In genomic region chr4:153274967-153275366, GRCh38 we compare ENCODE assay signal across 28 cellular contexts.
DNase-seq lines count a peak whose midpoint lies in the region; ATAC-seq and TF ChIP-seq lines count a peak whose summit lies in the region.
"Had no signal": no experiment of that assay in that cellular context is flagged by ENCODE, and none has a peak within 500 bp of the region (broad histone marks: within the 10 kb centered on the region; RNA-seq: fewer than 3 reads in every experiment).

No MANE protein-coding gene starts in this region.

- peaks cover 11% of the 10 kb centered on the region; the same call in 2 of the 3 replicates for H3K36me3 Mint-ChIP-seq in GM23338 (ENCODE audit: low read depth)
- no peaks in the 10 kb centered on the region for H3K36me3 Mint-ChIP-seq in WTC11
- H3K36me3 Mint-ChIP-seq: activated naive CD4-positive, alpha-beta T cell treated with anti-CD3 and anti-CD28 coated beads, Interleukin-2, amount 50 U/mL, for 24 hours had no signal

- no peaks in the 10 kb centered on the region; the same call in 1 of the 2 replicates for H3F3A ChIP-seq in GM23338 (replicated peaks; ENCODE audit: low read depth)

- H3K4me2 ChIP-seq in GM23338 = peak overlapping the region; percentile 62
- H3K4me2 ChIP-seq: BLaER1, PC-9 had no signal

- no peak overlapping the region for H3K4me3 ChIP-seq in GM23338
- H3K4me3 ChIP-seq: BLaER1, GM23248, MG63, PC-9 had no signal

- no peaks in the 10 kb centered on the region for H3K9me2 ChIP-seq in GM23338 (ENCODE audit: insufficient read depth)

- H2AFZ ChIP-seq in GM23338 = no peak overlapping the region
- H2AFZ ChIP-seq: GM23248, PC-9 had no signal

- CTCF ChIA-PET in WTC11 (lab: Charles Lee) = no interaction called here

- peaks cover 26% of the 10 kb centered on the region for H3K79me2 ChIP-seq in GM23338 (replicated peaks; ENCODE audit: insufficient read depth)

- peaks cover 39% of the 10 kb centered on the region for H3K4me1 ChIP-seq in GM23338 (ENCODE audit: insufficient read depth)
- H3K4me1 ChIP-seq: BLaER1 had no signal

- H3K27ac Mint-ChIP-seq in GM23338 (no peak overlapping the region), WTC11 (peak overlapping the region; percentile 74)
- H3K27ac Mint-ChIP-seq: activated naive CD4-positive, alpha-beta T cell treated with anti-CD3 and anti-CD28 coated beads, Interleukin-2, amount 50 U/mL, for 24 hours; activated T-helper 1 cell treated with anti-CD3 and anti-CD28 coated beads, Interleukin-12 subunit alpha, Interleukin-12 subunit beta, Interleukin-2, Interleukin-4 antibody, amounts not matched to agents 30 ng/mL and 10 ng/mL and 1 ng/mL, durations not matched to agents 14 hours and 24 hours and 36 hours; dendritic cell treated with granulocyte-macrophage colony-stimulating factor and Interleukin-4, amounts not matched to agents 40 ng/mL and 50 ng/mL, for 4 days; progenitor cell of endocrine pancreas had no signal

- H3K9me3 Mint-ChIP-seq in GM23338 (no peaks in the 10 kb centered on the region), WTC11 (no peaks in the 10 kb centered on the region)
- H3K9me3 Mint-ChIP-seq: activated naive CD4-positive, alpha-beta T cell treated with anti-CD3 and anti-CD28 coated beads, Interleukin-2, amount 50 U/mL, for 24 hours; activated T-helper 1 cell treated with anti-CD3 and anti-CD28 coated beads, Interleukin-12 subunit alpha, Interleukin-12 subunit beta, Interleukin-2, Interleukin-4 antibody, amounts not matched to agents 30 ng/mL and 10 ng/mL and 1 ng/mL, durations not matched to agents 14 hours and 24 hours and 36 hours; dendritic cell treated with granulocyte-macrophage colony-stimulating factor and Interleukin-4, amounts not matched to agents 40 ng/mL and 50 ng/mL, for 4 days had no signal

- H3K36me3 ChIP-seq in GM23338 (ENCODE audit: insufficient read depth) = peaks cover 14% of the 10 kb centered on the region
- H3K36me3 ChIP-seq: BLaER1, MG63 had no signal

- ATAC-seq in GM23338 (no peak), WTC11 (no peak), left lobe of liver (peak; percentile 79), GM21381 (IDR thresholded peaks at IDR 0.05; ENCODE audit: unreplicated experiment) (no peak)

- H3K27me3 Mint-ChIP-seq in GM23338 (ENCODE audit: insufficient read depth, low read depth, poor library complexity) (peaks cover 2% of the 10 kb centered on the region), WTC11 (ENCODE audit: low read depth) (no peaks in the 10 kb centered on the region)
- H3K27me3 Mint-ChIP-seq: activated naive CD4-positive, alpha-beta T cell treated with anti-CD3 and anti-CD28 coated beads, Interleukin-2, amount 50 U/mL, for 24 hours; dendritic cell treated with granulocyte-macrophage colony-stimulating factor and Interleukin-4, amounts not matched to agents 40 ng/mL and 50 ng/mL, for 4 days; progenitor cell of endocrine pancreas had no signal

- H3K27me3 ChIP-seq in GM23338 (ENCODE audit: insufficient read depth) = no peaks in the 10 kb centered on the region
- H3K27me3 ChIP-seq: BLaER1, MG63 had no signal

- H3K4me3 Mint-ChIP-seq in GM23338 (no peak overlapping the region), WTC11 (no peak overlapping the region)
- H3K4me3 Mint-ChIP-seq: activated naive CD4-positive, alpha-beta T cell treated with anti-CD3 and anti-CD28 coated beads, Interleukin-2, amount 50 U/mL, for 24 hours; activated T-helper 1 cell treated with anti-CD3 and anti-CD28 coated beads, Interleukin-12 subunit alpha, Interleukin-12 subunit beta, Interleukin-2, Interleukin-4 antibody, amounts not matched to agents 30 ng/mL and 10 ng/mL and 1 ng/mL, durations not matched to agents 14 hours and 24 hours and 36 hours; dendritic cell treated with granulocyte-macrophage colony-stimulating factor and Interleukin-4, amounts not matched to agents 40 ng/mL and 50 ng/mL, for 4 days had no signal

- H4K20me1 ChIP-seq in GM23338 (replicated peaks; ENCODE audit: insufficient read depth) = 0 out of 2 replicates have a peak, but pooled peaks cover 3% of the 10 kb centered on the region
- H4K20me1 ChIP-seq: BLaER1 had no signal

- H3K27ac ChIP-seq in GM23338 (ENCODE audit: low read depth) (no peak overlapping the region), epithelial cell of prostate (no peak overlapping the region)
- H3K27ac ChIP-seq: BLaER1, GM23248, PC-9, VCaP had no signal

- POLR2A ChIA-PET in WTC11 (lab: Charles Lee) = no interaction called here

- H3K4me1 Mint-ChIP-seq in GM23338 = peaks cover 43% of the 10 kb centered on the region
- H3K4me1 Mint-ChIP-seq in WTC11 = peaks cover 39% of the 10 kb centered on the region

- TF ChIP-seq CTCF in GM23338 (conservative IDR thresholded peaks at IDR 0.05; ENCODE audit: low read depth in 2 of 2) (no peak), WTC11 (IDR thresholded peaks at IDR 0.05) (no peak)

- DNase-seq in GM23338 (ENCODE audit: low spot score) (no peak), WTC11 (ENCODE audit: low spot score) (no peak), epithelial cell of prostate (ENCODE audit: low read depth, low spot score) (peak; percentile 48), left lobe of liver (ENCODE audit: low spot score) (no peak), GDM1 (lab: John Stamatoyannopoulos, UW) (no peak)
- no peak for DNase-seq in activated effector memory CD4-positive, alpha-beta T cell treated with Interleukin-2 at 50 U/mL for 16 hours
- no peak for DNase-seq in activated T-cell treated with anti-CD3 and anti-CD28 coated beads, Interleukin-2, amount 50 U/mL, for 1 hour
- DNase-seq: activated CD4-positive, alpha-beta T cell treated with anti-CD3 and anti-CD28 coated beads, Interleukin-2, amount 50 U/mL, for 1 hour; anterior cingulate cortex; caudate nucleus; GM23248; hypothalamus; mesenchymal stem cell; MG63; NCI-H1105 treated with DMSO at 0.1 percent for 48 hours; NCI-H1930; NCI-H526 treated with DMSO at 0.1 percent for 48 hours; PC-9; SHP77 treated with DMSO at 0.1 percent for 48 hours; stimulated activated CD4-positive, alpha-beta T cell treated with anti-CD3 and anti-CD28 coated beads, Interleukin-15, amount 100 ng/mL, for 24 hours; stimulated activated naive CD4-positive, alpha-beta T cell had no signal

TF ChIP-seq in GM23338, 12 proteins besides CTCF, POLR2A, EP300 and RAD21 (continues in another document):
- TF ChIP-seq EZH2 (IDR thresholded peaks at IDR 0.05; ENCODE audit: low read depth, unreplicated experiment) (no peak), POLR2AphosphoS5 (IDR thresholded peaks at IDR 0.05; ENCODE audit: low read depth) (no peak), STAT1 (IDR thresholded peaks at IDR 0.05; ENCODE audit: unreplicated experiment) (no peak), ZNF331 (CRISPR knock-in tag; IDR thresholded peaks at IDR 0.05; ENCODE audit: low read depth) (no peak), NANOG (IDR thresholded peaks at IDR 0.05; ENCODE audit: borderline replicate concordance) (no peak), ZNF114 (CRISPR knock-in tag; IDR thresholded peaks at IDR 0.05) (no peak), ETS1 (IDR thresholded peaks at IDR 0.05) (no peak), JUNB (IDR thresholded peaks at IDR 0.05; ENCODE audit: unreplicated experiment) (no peak), EZH2phosphoT487 (IDR thresholded peaks at IDR 0.05; ENCODE audit: unreplicated experiment) (no peak)

TF ChIP-seq in WTC11, 78 proteins besides CTCF, POLR2A, EP300 and RAD21 (continues in another document):
- TF ChIP-seq JUN (CRISPR knock-in tag; IDR thresholded peaks at IDR 0.05) (no peak), FOXJ3 (CRISPR knock-in tag; IDR thresholded peaks at IDR 0.05; ENCODE audit: borderline replicate concordance) (no peak), ZMAT4 (CRISPR knock-in tag; IDR thresholded peaks at IDR 0.05) (no peak), FOXP4 (CRISPR knock-in tag; IDR thresholded peaks at IDR 0.05) (no peak), ZNF671 (CRISPR knock-in tag; IDR thresholded peaks at IDR 0.05) (no peak), ZNF138 (CRISPR knock-in tag; conservative IDR thresholded peaks at IDR 0.05) (no peak), ZNF121 (CRISPR knock-in tag; IDR thresholded peaks at IDR 0.05) (no peak), USF1 (CRISPR knock-in tag; IDR thresholded peaks at IDR 0.05) (no peak), ZNF512 (CRISPR knock-in tag; IDR thresholded peaks at IDR 0.05; ENCODE audit: borderline replicate concordance) (no peak)
